In the genomic region with DNA sequence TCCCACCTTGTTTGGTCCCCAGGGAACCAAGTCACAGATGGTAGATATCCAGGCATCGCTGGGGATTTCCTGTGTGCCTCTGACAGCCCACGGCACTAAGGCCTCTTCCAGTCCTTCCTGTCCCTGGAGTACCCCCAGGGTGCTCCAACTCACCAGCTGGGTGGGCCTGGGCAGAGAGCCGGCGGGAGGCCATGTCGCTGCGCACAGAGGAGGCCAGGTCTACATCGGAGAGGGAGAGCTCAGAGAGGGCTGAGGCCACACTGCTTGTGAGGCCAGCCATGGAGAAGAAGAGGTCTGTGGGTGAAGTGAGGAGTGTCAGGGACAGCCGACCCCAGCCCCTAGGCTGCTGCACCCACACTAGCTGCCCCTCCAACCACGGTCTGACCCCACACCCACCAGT, we compare ENCODE assay signal across 29 cellular contexts. TPM values are rescaled to one million over a fixed set of nuclear protein-coding genes. Genes with fewer than 3 reads are reported as not detected.
"Had no signal": no experiment of that assay in that cellular context is flagged by ENCODE, and none has a peak within 500 bp of the region (broad histone marks: within the 10 kb centered on the region; RNA-seq: fewer than 3 reads in every experiment).

No MANE protein-coding gene starts in this region.

- H3K27me3 ChIP-seq: dorsolateral prefrontal cortex, hepatocyte, spleen, stomach, transverse colon had no signal

- H3K4me2 ChIP-seq: hepatocyte had no signal

- DNase-seq: cortex of kidney; dorsolateral prefrontal cortex; effector CD8-positive, alpha-beta T cell; foreskin melanocyte; head of caudate nucleus; left cardiac atrium; left ventricle myocardium inferior; lower lobe of right lung; natural killer cell; psoas muscle; retina; spleen; stimulated activated CD4-positive, alpha-beta T cell treated with anti-CD3 and anti-CD28 coated beads, Interleukin-15, amount 100 ng/mL, for 24 hours; stimulated activated CD4-positive, alpha-beta T cell treated with anti-CD3 and anti-CD28 coated beads, Interleukin-1b, Interleukin-23, amount 100 ng/mL, for 48 hours; stimulated activated CD4-positive, alpha-beta T cell treated with anti-CD3 and anti-CD28 coated beads, Interleukin-4, amount 100 ng/mL, for 24 hours; stimulated activated naive B cell treated with anti-CD40 and anti-IgM and Interleukin-4, amounts not matched to agents 10 μg/mL and 1 μg/mL and 100 μg/mL, for 72 hours; stomach; substantia nigra; transverse colon had no signal

- H3K4me3 ChIP-seq: dorsolateral prefrontal cortex, hepatocyte, left ventricle myocardium inferior, lower lobe of right lung, psoas muscle, spleen, stomach, thoracic aorta, transverse colon had no signal

- H3K9me3 ChIP-seq: left ventricle myocardium inferior, lower lobe of right lung, psoas muscle, spleen, stomach, thoracic aorta, transverse colon had no signal

- H3K27ac Mint-ChIP-seq: memory B cell; mesothelial cell of epicardium; stimulated activated naive B cell treated with anti-CD40 and anti-IgM and Interleukin-4, amounts not matched to agents 10 μg/mL and 1 μg/mL and 100 μg/mL, for 72 hours had no signal

- H3K9me3 Mint-ChIP-seq: memory B cell; mesothelial cell of epicardium; natural killer cell; stimulated activated naive B cell treated with anti-CD40 and anti-IgM and Interleukin-4, amounts not matched to agents 10 μg/mL and 1 μg/mL and 100 μg/mL, for 72 hours had no signal

- H3K36me3 Mint-ChIP-seq: natural killer cell had no signal

- H3K4me3 Mint-ChIP-seq: memory B cell; mesothelial cell of epicardium; natural killer cell; stimulated activated naive B cell treated with anti-CD40 and anti-IgM and Interleukin-4, amounts not matched to agents 10 μg/mL and 1 μg/mL and 100 μg/mL, for 72 hours had no signal

- ATAC-seq: left cardiac atrium; lower lobe of right lung; natural killer cell; psoas muscle; sciatic nerve; stimulated activated naive B cell treated with anti-CD40 and anti-IgM and Interleukin-4, amounts not matched to agents 10 μg/mL and 1 μg/mL and 100 μg/mL, for 72 hours had no signal

- H3K27ac ChIP-seq: dorsolateral prefrontal cortex, hepatocyte, left ventricle myocardium inferior, lower lobe of right lung, psoas muscle, spleen, stomach, thoracic aorta, transverse colon had no signal

- H3K27me3 Mint-ChIP-seq: memory B cell; stimulated activated naive B cell treated with anti-CD40 and anti-IgM and Interleukin-4, amounts not matched to agents 10 μg/mL and 1 μg/mL and 100 μg/mL, for 72 hours had no signal

RNA-seq across cellular contexts. Expression of a gene that starts 24.0 kb away (rescaled TPM):
- total RNA-seq: hepatocyte, kidney, left cardiac atrium, left ventricle myocardium inferior, lower lobe of right lung, mesothelial cell of epicardium, myocyte, natural killer cell, osteoblast, psoas muscle, sciatic nerve, skeletal muscle tissue, spleen, stomach, thoracic aorta, ureter had no signal
